Comparison of ENCODE assay signal across 26 cellular contexts in genomic region chr3:109874900-109875735, GRCh38.
A peak's percentile ranks its signal among the peaks of the same experiment; 100 is the strongest.
DNase-seq lines count a peak whose midpoint lies in the region; ATAC-seq lines count a peak whose summit lies in the region.
"Had no signal": no experiment of that assay in that cellular context is flagged by ENCODE, and none has a peak within 500 bp of the region (broad histone marks: within the 10 kb centered on the region; RNA-seq: fewer than 3 reads in every experiment).

No MANE protein-coding gene starts in this region.

- DNase-seq in Right ventricle myocardium inferior (ENCODE audit: missing footprints) = peak; percentile 33
- no peak for DNase-seq in left ventricle myocardium superior
- peak; percentile 8 for DNase-seq in T1000 (lab: John Stamatoyannopoulos, UW)
- DNase-seq in glomerular visceral epithelial cell (ENCODE audit: extremely low spot score) = peak; percentile 1
- no peak for DNase-seq in activated naive CD4-positive, alpha-beta T cell treated with anti-CD3 and anti-CD28 coated beads, Interleukin-2, amount 10 ng/mL, durations not matched to agents 7 days and 5 days
- DNase-seq: activated CD4-positive, alpha-beta T cell treated with anti-CD3 and anti-CD28 coated beads for 36 hours; activated CD8-positive, alpha-beta memory T cell treated with anti-CD3 and anti-CD28 coated beads for 24 hours; activated T-cell treated with anti-CD3 and anti-CD28 coated beads, Interleukin-2, amount 50 U/mL, for 4 hours; adrenal gland; Caco-2; cortex of kidney; endodermal cell; left colon; naive thymus-derived CD8-positive, alpha-beta T cell; NCI-H146; NCI-H2171; NCI-H510A treated with DMSO at 0.1 percent for 48 hours; spleen; stimulated activated CD4-positive, alpha-beta T cell treated with anti-CD3 and anti-CD28 coated beads, Interleukin-4, amount 100 ng/mL, for 1 hour; stimulated activated naive B cell treated with anti-CD40 and anti-IgM and Interleukin-4, amounts not matched to agents 10 μg/mL and 1 μg/mL and 100 μg/mL, for 72 hours had no signal

- CTCF ChIA-PET in activated naive CD4-positive, alpha-beta T cell treated with anti-CD3 and anti-CD28 coated beads, Interleukin-2, amount 10 ng/mL, durations not matched to agents 7 days and 5 days (lab: Charles Lee) = no interaction called here

- H3K4me1 Mint-ChIP-seq in activated naive CD4-positive, alpha-beta T cell treated with anti-CD3 and anti-CD28 coated beads, Interleukin-2, amount 10 ng/mL, durations not matched to agents 7 days and 5 days = no peaks in the 10 kb centered on the region
- H3K4me1 Mint-ChIP-seq: activated CD4-positive, alpha-beta T cell treated with anti-CD3 and anti-CD28 coated beads for 36 hours; IgD-negative memory B cell; naive thymus-derived CD8-positive, alpha-beta T cell; stimulated activated naive B cell treated with anti-CD40 and anti-IgM and Interleukin-4, amounts not matched to agents 10 μg/mL and 1 μg/mL and 100 μg/mL, for 72 hours had no signal

- H3K9me3 Mint-ChIP-seq in activated naive CD4-positive, alpha-beta T cell treated with anti-CD3 and anti-CD28 coated beads, Interleukin-2, amount 10 ng/mL, durations not matched to agents 7 days and 5 days = no peaks in the 10 kb centered on the region

- intact Hi-C loops in Right ventricle myocardium inferior (cut with DNase I) (no loop called here), left ventricle myocardium superior (cut with micrococcal nuclease) (no loop called here)

- H3K36me3 Mint-ChIP-seq in activated naive CD4-positive, alpha-beta T cell treated with anti-CD3 and anti-CD28 coated beads, Interleukin-2, amount 10 ng/mL, durations not matched to agents 7 days and 5 days = no peaks in the 10 kb centered on the region
- H3K36me3 Mint-ChIP-seq: IgD-negative memory B cell; stimulated activated naive B cell treated with anti-CD40 and anti-IgM and Interleukin-4, amounts not matched to agents 10 μg/mL and 1 μg/mL and 100 μg/mL, for 72 hours had no signal

- H3K4me3 Mint-ChIP-seq in activated naive CD4-positive, alpha-beta T cell treated with anti-CD3 and anti-CD28 coated beads, Interleukin-2, amount 10 ng/mL, durations not matched to agents 7 days and 5 days = no peak overlapping the region
- H3K4me3 Mint-ChIP-seq: activated CD4-positive, alpha-beta T cell treated with anti-CD3 and anti-CD28 coated beads for 36 hours; activated T-cell treated with anti-CD3 and anti-CD28 coated beads, Interleukin-2, amount 50 U/mL, for 4 hours; endodermal cell; IgD-negative memory B cell; naive thymus-derived CD8-positive, alpha-beta T cell; stimulated activated naive B cell treated with anti-CD40 and anti-IgM and Interleukin-4, amounts not matched to agents 10 μg/mL and 1 μg/mL and 100 μg/mL, for 72 hours; T-helper 1 cell treated with Interleukin-12 subunit alpha and Interleukin-12 subunit beta and Interleukin-4 antibody, amounts not matched to agents 30 μg/mL and 1 μg/mL, for 36 hours had no signal

- no peaks in the 10 kb centered on the region for H3K27me3 Mint-ChIP-seq in activated naive CD4-positive, alpha-beta T cell treated with anti-CD3 and anti-CD28 coated beads, Interleukin-2, amount 10 ng/mL, durations not matched to agents 7 days and 5 days
- H3K27me3 Mint-ChIP-seq: activated CD4-positive, alpha-beta T cell treated with anti-CD3 and anti-CD28 coated beads for 36 hours; IgD-negative memory B cell; naive thymus-derived CD8-positive, alpha-beta T cell; stimulated activated naive B cell treated with anti-CD40 and anti-IgM and Interleukin-4, amounts not matched to agents 10 μg/mL and 1 μg/mL and 100 μg/mL, for 72 hours had no signal

- ATAC-seq in Right ventricle myocardium inferior (no peak), left ventricle myocardium superior (no peak), HG03097 (IDR thresholded peaks at IDR 0.05; ENCODE audit: low FRiP score, unreplicated experiment) (no peak), GM18517 (IDR thresholded peaks at IDR 0.05; ENCODE audit: unreplicated experiment) (no peak), HG03196 (IDR thresholded peaks at IDR 0.05; ENCODE audit: unreplicated experiment) (no peak)
- ATAC-seq: activated CD4-positive, alpha-beta T cell treated with anti-CD3 and anti-CD28 coated beads for 36 hours; activated T-cell treated with anti-CD3 and anti-CD28 coated beads, Interleukin-2, amount 50 U/mL, for 4 hours; HCT116; left colon; naive thymus-derived CD8-positive, alpha-beta T cell; stimulated activated naive B cell treated with anti-CD40 and anti-IgM and Interleukin-4, amounts not matched to agents 10 μg/mL and 1 μg/mL and 100 μg/mL, for 72 hours had no signal

- H3K27ac Mint-ChIP-seq in activated naive CD4-positive, alpha-beta T cell treated with anti-CD3 and anti-CD28 coated beads, Interleukin-2, amount 10 ng/mL, durations not matched to agents 7 days and 5 days = no peak overlapping the region
- H3K27ac Mint-ChIP-seq: activated CD4-positive, alpha-beta T cell treated with anti-CD3 and anti-CD28 coated beads for 36 hours; endodermal cell; stimulated activated naive B cell treated with anti-CD40 and anti-IgM and Interleukin-4, amounts not matched to agents 10 μg/mL and 1 μg/mL and 100 μg/mL, for 72 hours; T-helper 1 cell treated with Interleukin-12 subunit alpha and Interleukin-12 subunit beta and Interleukin-4 antibody, amounts not matched to agents 30 μg/mL and 1 μg/mL, for 36 hours had no signal

Comparison
In these comparisons a context has a peak if more than half of its experiments do, and no peak if none do; other contexts are left out.
1. DNase-seq: peak in Right ventricle myocardium inferior (single experiment), T1000 (single experiment) and glomerular visceral epithelial cell (single experiment); none in left ventricle myocardium superior (single experiment) and activated naive CD4-positive, alpha-beta T cell treated with anti-CD3 and anti-CD28 coated beads, Interleukin-2, amount 10 ng/mL, durations not matched to agents 7 days and 5 days (single experiment).